In the genomic region with DNA sequence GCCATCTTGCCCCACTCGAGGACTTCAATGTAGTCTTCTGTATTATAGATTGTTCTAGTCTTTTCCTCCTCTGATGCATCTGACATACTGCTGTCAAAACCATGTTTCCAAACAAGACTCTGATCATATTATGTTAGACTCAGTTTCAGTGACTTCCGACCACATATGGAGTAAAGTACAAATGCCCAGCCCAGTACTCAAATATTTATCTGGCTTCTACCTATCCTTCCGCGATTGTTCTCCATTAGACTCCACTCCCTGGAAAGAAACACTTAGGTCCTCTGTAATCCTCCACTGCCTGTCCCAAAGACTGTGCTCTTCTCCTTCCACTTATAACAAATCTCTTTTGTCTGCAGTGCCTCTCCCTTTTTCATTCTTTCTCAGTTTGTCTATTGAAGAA, we compare ENCODE assay signal across 16 cellular contexts.
"Had no signal": no experiment of that assay in that cellular context is flagged by ENCODE, and none has a peak within 500 bp of the region (broad histone marks: within the 10 kb centered on the region; RNA-seq: fewer than 3 reads in every experiment).

No MANE protein-coding gene starts in this region.

- H3K36me3 ChIP-seq: brain microvascular endothelial cell, lower lobe of right lung, thoracic aorta had no signal

- H3K27ac ChIP-seq: brain microvascular endothelial cell, lower lobe of right lung, thoracic aorta had no signal

- DNase-seq: activated CD4-positive, CD25-positive, alpha-beta regulatory T cell treated with anti-CD3 and anti-CD28 coated beads, Interleukin-2, amount 50 U/mL, for 72 hours; activated naive CD4-positive, alpha-beta T cell treated with Interleukin-2 at 50 U/mL for 16 hours; activated T-cell treated with anti-CD3 and anti-CD28 coated beads for 4 hours; anterior cingulate cortex; brain microvascular endothelial cell; effector memory CD8-positive, alpha-beta T cell; foreskin melanocyte; immature natural killer cell; lower lobe of right lung; right cardiac atrium; stimulated activated CD4-positive, alpha-beta T cell treated with anti-CD3 and anti-CD28 coated beads, Interleukin-1b, Interleukin-23, amount 100 ng/mL, for 48 hours; stimulated activated naive CD8-positive, alpha-beta T cell treated with anti-CD3 and anti-CD28 coated beads, Interleukin-15, amount 100 ng/mL, for 72 hours; T-helper 9 cell had no signal

- H3K4me3 ChIP-seq: lower lobe of right lung, thoracic aorta had no signal

- H3K9me3 ChIP-seq: lower lobe of right lung, thoracic aorta had no signal

- H3K4me1 ChIP-seq: lower lobe of right lung had no signal

- H3K27me3 ChIP-seq: brain microvascular endothelial cell had no signal

- ATAC-seq: activated T-helper 17 cell treated with anti-CD3 and anti-CD28 coated beads, Interleukin-2, amount 50 U/mL, for 72 hours; effector memory CD8-positive, alpha-beta T cell; lower lobe of right lung; natural killer cell treated with Interleukin-12 subunit alpha and Interleukin-12 subunit beta and Interleukin-15 and Interleukin-18, amount 100 ng/mL, for 72 hours; right cardiac atrium; stimulated activated naive CD8-positive, alpha-beta T cell treated with anti-CD3 and anti-CD28 coated beads, Interleukin-15, amount 100 ng/mL, for 72 hours had no signal
